ENCODE assay signal across 20 cellular contexts in the genomic region with DNA sequence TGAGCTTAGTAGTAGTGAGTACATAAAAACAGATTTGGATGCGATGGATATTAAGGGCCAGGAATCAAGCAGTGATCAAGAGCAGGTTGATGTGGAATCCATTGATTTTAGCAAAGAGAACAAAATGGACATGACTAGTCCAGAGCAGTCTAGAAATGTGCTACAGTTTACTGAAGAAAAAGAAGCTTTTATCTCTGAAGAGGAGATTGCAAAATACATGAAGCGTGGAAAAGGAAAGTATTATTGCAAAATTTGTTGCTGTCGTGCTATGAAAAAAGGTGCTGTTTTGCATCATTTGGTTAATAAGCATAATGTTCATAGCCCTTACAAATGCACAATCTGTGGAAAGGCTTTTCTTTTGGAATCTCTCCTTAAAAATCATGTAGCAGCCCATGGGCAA. TPM values are rescaled to one million over a fixed set of nuclear protein-coding genes. Genes with fewer than 3 reads are reported as not detected.
A peak's percentile ranks its signal among the peaks of the same experiment; 100 is the strongest.
DNase-seq lines count a peak whose midpoint lies in the region; ATAC-seq, FAIRE-seq and TF ChIP-seq lines count a peak whose summit lies in the region.
"Had no signal": no experiment of that assay in that cellular context is flagged by ENCODE, and none has a peak within 500 bp of the region (broad histone marks: within the 10 kb centered on the region; RNA-seq: fewer than 3 reads in every experiment).

No MANE protein-coding gene starts in this region.

- H4K20me1 ChIP-seq in HepG2 (ENCODE audit: insufficient read depth, low read length) (no peaks in the 10 kb centered on the region), K562 (replicated peaks; ENCODE audit: control insufficient read depth, insufficient read depth, low read length) (no peaks in the 10 kb centered on the region)

- 99% methylated on average over 3 of the region's 3 CpGs for WGBS in HepG2 (ENCODE audit: low lambda C conversion rate)
- 49% methylated on average over 3 of the region's 3 CpGs for WGBS in right lobe of liver (ENCODE audit: insufficient coverage, low coverage, low lambda C conversion rate, missing lambda C conversion rate)
- 78% methylated on average over 3 of the region's 3 CpGs for WGBS in K562 (ENCODE audit: insufficient coverage, low coverage, missing lambda C conversion rate)
- WGBS in mesendoderm (ENCODE audit: extremely low coverage, insufficient coverage, low lambda C conversion rate) = no CpG with 5 or more reads among the region's 3 CpGs

- no peak overlapping the region for H2BK5ac ChIP-seq in mesendoderm (ENCODE audit: low read length)

- peaks cover 5% of the 10 kb centered on the region for H3K9me1 ChIP-seq in K562 (ENCODE audit: control insufficient read depth, insufficient read depth, low read length)

- H3K18ac ChIP-seq in mesendoderm (ENCODE audit: low read length) = no peak overlapping the region

- no peak overlapping the region for H3K56ac ChIP-seq in mesendoderm (ENCODE audit: low read length)

- peaks cover 4% of the 10 kb centered on the region for H3K79me1 ChIP-seq in mesendoderm (ENCODE audit: low read length)

- CTCF ChIA-PET in HepG2 (lab: Yijun Ruan, JAX; ENCODE audit: low intra/inter-chr PET ratio, low total read pairs) = no interaction called here
- CTCF ChIA-PET in K562 (lab: Yijun Ruan, JAX; ENCODE audit: low intra/inter-chr PET ratio) = no interaction called here

- no TSS peak for BruUV-seq in HepG2 (replicated peaks; lab: Mats Ljungman, UMichigan)
- BruUV-seq in K562 (replicated peaks; lab: Mats Ljungman, UMichigan) = no TSS peak

- no peaks in the 10 kb centered on the region for H3K27me3 ChIP-seq in HepG2 (ENCODE audit: control insufficient read depth in 1 of 2, insufficient read depth in 2 of 2, low read length in 2 of 2)
- H3K27me3 ChIP-seq in right lobe of liver = no peaks in the 10 kb centered on the region
- no peaks in the 10 kb centered on the region for H3K27me3 ChIP-seq in K562 (ENCODE audit: control insufficient read depth in 2 of 2, insufficient read depth in 2 of 2, low read length in 2 of 2)
- no peaks in the 10 kb centered on the region for H3K27me3 ChIP-seq in HAP-1 (ENCODE audit: low read depth)
- H3K27me3 ChIP-seq in mesendoderm (ENCODE audit: insufficient read depth, low read length, poor library complexity) = no peaks in the 10 kb centered on the region
- H3K27me3 ChIP-seq: esophagus squamous epithelium, sigmoid colon had no signal

- H3K4me1 ChIP-seq in HepG2 (ENCODE audit: insufficient read depth, low read length) (no peaks in the 10 kb centered on the region), right lobe of liver (peaks cover 0 to 9% (median 3%) of the 10 kb centered on the region in 4 donors), K562 (replicated peaks in 1 of 2; ENCODE audit: control insufficient read depth in 2 of 2, insufficient read depth in 2 of 2, low read length in 2 of 2) (peaks cover 0 to 1% of the 10 kb centered on the region in 2 experiments; a peak in 3 of 5 replicates), HAP-1 (no peaks in the 10 kb centered on the region), mesendoderm (ENCODE audit: control insufficient read depth, low read depth, low read length) (no peaks in the 10 kb centered on the region)
- H3K4me1 ChIP-seq: parathyroid adenoma had no signal

- TF ChIP-seq POLR2A in HepG2 (IDR thresholded peaks at IDR 0.05; ENCODE audit: insufficient read depth in 1 of 2, low read depth in 2 of 2, low read length in 2 of 2) = no peak
- TF ChIP-seq POLR2A in right lobe of liver (IDR thresholded peaks at IDR 0.05) = no peak
- 0 out of 2 replicates have a peak, but pooled peaks have one; percentile 18 for TF ChIP-seq POLR2A in K562 (conservative IDR thresholded peaks at IDR 0.05)

- no peak overlapping the region for H2BK120ac ChIP-seq in mesendoderm (ENCODE audit: low read depth, low read length)

- peaks cover 16 to 51% of the 10 kb centered on the region in 2 experiments for H3K36me3 ChIP-seq in HepG2 (replicated peaks in 1 of 2; ENCODE audit: control insufficient read depth in 1 of 2, insufficient read depth in 2 of 2, low read length in 2 of 2)
- peaks cover 0 to 38% (median 24%) of the 10 kb centered on the region in 4 donors for H3K36me3 ChIP-seq in right lobe of liver
- peaks cover 66% of the 10 kb centered on the region for H3K36me3 ChIP-seq in K562 (ENCODE audit: control insufficient read depth, insufficient read depth, low read length)
- peaks cover 53% of the 10 kb centered on the region for H3K36me3 ChIP-seq in HAP-1 (replicated peaks)
- peaks cover 10% of the 10 kb centered on the region for H3K36me3 ChIP-seq in mesendoderm (ENCODE audit: control insufficient read depth, insufficient read depth, low read length)

- TF ChIP-seq RAD21 in HepG2 (CRISPR knock-in tag; IDR thresholded peaks at IDR 0.05) (no peak), K562 (CRISPR knock-in tag; conservative IDR thresholded peaks at IDR 0.05 in 1 of 2, IDR thresholded peaks at IDR 0.05 in 1 of 2) (no peak)

- H3K9ac ChIP-seq in HepG2 (ENCODE audit: insufficient read depth, low read depth, low read length) (no peak overlapping the region), K562 (ENCODE audit: insufficient read depth in 1 of 2, low read depth in 2 of 2, low read length in 2 of 2) (no peak overlapping the region), mesendoderm (ENCODE audit: low read length) (no peak overlapping the region)
- H3K9ac ChIP-seq: parathyroid adenoma had no signal

- intact Hi-C loops in HepG2 (cut with micrococcal nuclease; ENCODE audit: unreplicated experiment) = no loop called here
- intact Hi-C loops in right lobe of liver (cut with DNase I) = no loop called here
- intact Hi-C loops in K562 (cut with micrococcal nuclease) = no loop called here

- DNase-seq in HepG2 (ENCODE audit: low spot score) (no peak), right lobe of liver (no peak), NOMO-1 treated with DMSO at 0.1 percent for 48 hours (lab: John Stamatoyannopoulos, UW; ENCODE audit: unreplicated experiment) (peak; percentile 44), K562 (ENCODE audit: extremely low read depth in 1 of 4, low spot score in 3 of 4) (no peak), HAP-1 (ENCODE audit: low spot score in 2 of 2) (no peak), mesendoderm (no peak), nucleus accumbens (lab: John Stamatoyannopoulos, UW) (no peak)
- DNase-seq: activated CD4-positive, alpha-beta T cell treated with anti-CD3 and anti-CD28 coated beads, Interleukin-2, amount 50 U/mL, for 1 hour; CD8-positive, alpha-beta memory T cell; esophagus squamous epithelium; left cardiac atrium; naive thymus-derived CD8-positive, alpha-beta T cell; NCI-H2171 treated with DMSO at 0.1 percent for 48 hours; NCI-H69; OCI-M1; SHP77 treated with DMSO at 0.1 percent for 48 hours; sigmoid colon; T-helper 1 cell had no signal

- H2AK5ac ChIP-seq in mesendoderm (ENCODE audit: low read length) = no peak overlapping the region

- H3K4ac ChIP-seq in mesendoderm (ENCODE audit: low read depth, low read length) = no peak overlapping the region

- no peak for FAIRE-seq in HepG2 (lab: Jason Lieb, UNC)
- no peak for FAIRE-seq in K562 (lab: Jason Lieb, UNC)

- H2AFZ ChIP-seq in HepG2 (ENCODE audit: low read length) = no peak overlapping the region
- no peak overlapping the region for H2AFZ ChIP-seq in K562 (ENCODE audit: low read depth, low read length)
- H2AFZ ChIP-seq: parathyroid adenoma had no signal

- no peak for ATAC-seq in HepG2
- no peak for ATAC-seq in right lobe of liver
- no peak for ATAC-seq in K562
- ATAC-seq: activated naive CD4-positive, alpha-beta T cell treated with anti-CD3 and anti-CD28 coated beads, Interleukin-2, amount 50 U/mL, for 72 hours; naive thymus-derived CD8-positive, alpha-beta T cell had no signal

- H3K23ac ChIP-seq in mesendoderm (ENCODE audit: low read length) = no peak overlapping the region

- H3K4me3 ChIP-seq in HepG2 (replicated peaks in 1 of 3; ENCODE audit: insufficient read depth in 1 of 3, low read depth in 2 of 3, low read length in 3 of 3) (no peak overlapping the region), right lobe of liver (no peak overlapping the region), K562 (no peak overlapping the region), HAP-1 (no peak overlapping the region), mesendoderm (ENCODE audit: low read length) (no peak overlapping the region)
- H3K4me3 ChIP-seq: esophagus squamous epithelium, sigmoid colon had no signal

- in situ Hi-C loops in HepG2 (cut with HindIII; ENCODE audit: extremely low pct_ligation_motif_present, low pct_unique_long_range_greater_than_20kb) (no loop called here), K562 (cut with MboI) (no loop called here), HAP-1 (cut with MboI; ENCODE audit: low sequenced_read_pairs) (no loop called here)

- H3K79me2 ChIP-seq in HepG2 (ENCODE audit: insufficient read depth, low read length) = no peaks in the 10 kb centered on the region
- peaks cover 34% of the 10 kb centered on the region for H3K79me2 ChIP-seq in K562 (ENCODE audit: control insufficient read depth, insufficient read depth, low read length)
- no peaks in the 10 kb centered on the region for H3K79me2 ChIP-seq in mesendoderm (ENCODE audit: control insufficient read depth, insufficient read depth, low read length)
- H3K79me2 ChIP-seq: parathyroid adenoma had no signal

- H3K27ac ChIP-seq in HepG2 (ENCODE audit: extremely low read length, insufficient read depth, low read length) (no peak overlapping the region), right lobe of liver (no peak overlapping the region), K562 (ENCODE audit: extremely low read depth, low read depth, low read length) (no peak overlapping the region), mesendoderm (ENCODE audit: low read depth, low read length) (no peak overlapping the region)
- H3K27ac ChIP-seq: esophagus squamous epithelium, parathyroid adenoma, sigmoid colon had no signal

- no peak overlapping the region for H4K8ac ChIP-seq in mesendoderm (ENCODE audit: low read depth, low read length)

- H2BK15ac ChIP-seq in mesendoderm (replicated peaks; ENCODE audit: low read depth) = no peak overlapping the region

- H3K4me2 ChIP-seq in HepG2 (ENCODE audit: low read depth, low read length) (no peak overlapping the region), K562 (ENCODE audit: insufficient read depth, low read length) (no peak overlapping the region), mesendoderm (ENCODE audit: low read length) (no peak overlapping the region)

- H3K9me3 ChIP-seq in HepG2 (ENCODE audit: low read length) = no peaks in the 10 kb centered on the region
- no peaks in the 10 kb centered on the region for H3K9me3 ChIP-seq in right lobe of liver
- no peaks in the 10 kb centered on the region for H3K9me3 ChIP-seq in K562 (replicated peaks; ENCODE audit: control insufficient read depth, insufficient read depth, low read depth, low read length)
- no peaks in the 10 kb centered on the region for H3K9me3 ChIP-seq in HAP-1
- H3K9me3 ChIP-seq: esophagus squamous epithelium, sigmoid colon had no signal

- no peak for TF ChIP-seq CTCF in HepG2 (CRISPR knock-in tag; IDR thresholded peaks at IDR 0.05)
- no peak for TF ChIP-seq CTCF in right lobe of liver (IDR thresholded peaks at IDR 0.05)
- TF ChIP-seq CTCF in K562 (IDR thresholded peaks at IDR 0.05 in 2 of 3, conservative IDR thresholded peaks at IDR 0.05 in 1 of 3; ENCODE audit: insufficient read depth in 2 of 3, low read depth in 1 of 3, low read length in 3 of 3) = no peak

- H4K5ac ChIP-seq in mesendoderm (ENCODE audit: low read length) = no peak overlapping the region

- POLR2A ChIA-PET in HepG2 (lab: Yijun Ruan, JAX) = interaction anchor here (1.4 kb wide), 1 partner anchor 44 kb away, joined by 3 read pairs; the partner anchor contains the start of gene UPF3A
- POLR2A ChIA-PET in K562 (lab: Yijun Ruan, JAX) = interaction anchor here (0.6 to 2.5 kb wide), 2 partner anchors 8 to 44 kb away, joined by 3 to 6 read pairs; partner anchors contain the start of gene UPF3A

- no peak for TF ChIP-seq EP300 in HepG2 (IDR thresholded peaks at IDR 0.05; ENCODE audit: low read depth in 2 of 2, low read length in 2 of 2)
- no peak for TF ChIP-seq EP300 in HepG2 (CRISPR knock-in tag; IDR thresholded peaks at IDR 0.05; ENCODE audit: borderline replicate concordance)
- TF ChIP-seq EP300 in K562 (IDR thresholded peaks at IDR 0.05; ENCODE audit: low read length) = no peak

RNA-seq across cellular contexts. Expression of gene CHAMP1, which starts 11.4 kb away (rescaled TPM):
- total RNA-seq in HepG2 (2016; rRNA removed; fragmentation: Illumina TruSeq; extraction: Trizol) (9.7 and 14.6 TPM in 2 replicates), right lobe of liver (10 to 100 TPM; 10.3 to 17.5 (median 11.5) TPM), K562 (2014; rRNA removed) (15.3 and 16.6 TPM in 2 replicates), K562 (2014; rRNA removed; fragmentation: Illumina TruSeq; extraction: Trizol) (14.2 and 14.6 TPM in 2 replicates), K562 (2015; rRNA removed; fragmentation: Illumina TruSeq; extraction: Trizol) (11.7 and 13.4 TPM in 2 replicates), K562 (2021) (30.8 and 32.4 TPM in 2 replicates)
- total RNA-seq in HepG2 (2016; cell fraction: cytosol; rRNA removed; fragmentation: Illumina TruSeq; extraction: Trizol; ENCODE audit: low read depth) = 20.2 and 30.6 TPM in 2 replicates
- total RNA-seq in HepG2 (2016; cell fraction: insoluble cytoplasmic fraction; rRNA removed; fragmentation: Illumina TruSeq; extraction: Trizol) = 8.1 and 12.3 TPM in 2 replicates
- total RNA-seq in HepG2 (2016; cell fraction: membrane; rRNA removed; fragmentation: Illumina TruSeq; extraction: Trizol) = 22.3 and 23.9 TPM in 2 replicates
- 8.7 and 11.3 TPM in 2 replicates for total RNA-seq in HepG2 (2016; cell fraction: nucleus; rRNA removed; fragmentation: Illumina TruSeq; extraction: Trizol)
- polyA plus RNA-seq in HepG2 (2011; rRNA removed) (7.9 and 8.4 TPM in 2 replicates), K562 (2011; rRNA removed) (17.3 and 24.2 TPM in 2 replicates), K562 (2014; fragmentation: Illumina TruSeq; extraction: Trizol) (35.8 and 40.6 TPM in 2 replicates), K562 (2014; fragmentation: Nextera tagmentation; extraction: Ambion mirVana) (under 1 TPM; 0.70 to 0.84 TPM), K562 (2014; rRNA removed) (21.7 and 26.7 TPM in 2 replicates)
- 7.1 and 9.5 TPM in 2 replicates for polyA plus RNA-seq in HepG2 (2011; cell fraction: cytosol; rRNA removed)
- 7.5 and 7.6 TPM in 2 replicates for polyA plus RNA-seq in HepG2 (2011; cell fraction: nucleus; rRNA removed)
- 9.5 and 13.4 TPM in 2 replicates for polyA plus RNA-seq in HepG2 (2012)
- polyA plus RNA-seq in HepG2 (2016; cell fraction: cytosol; fragmentation: Illumina TruSeq; extraction: Trizol; ENCODE audit: low read depth) = 26.2 and 31.0 TPM in 2 replicates
- 26.0 and 33.1 TPM in 2 replicates for polyA plus RNA-seq in HepG2 (2016; cell fraction: insoluble cytoplasmic fraction; fragmentation: Illumina TruSeq; extraction: Trizol; ENCODE audit: low read depth)
- 16.6 and 17.8 TPM in 2 replicates for polyA plus RNA-seq in HepG2 (2016; cell fraction: membrane; fragmentation: Illumina TruSeq; extraction: Trizol; ENCODE audit: low read depth)
- polyA plus RNA-seq in HepG2 (2016; cell fraction: nucleus; fragmentation: Illumina TruSeq; extraction: Trizol; ENCODE audit: insufficient read depth, low read depth) = 25.6 and 26.9 TPM in 2 replicates
- polyA minus RNA-seq in HepG2 (2011; rRNA and poly(A)+ RNA removed; ENCODE audit: low replicate concordance) = 4.3 and 13.1 TPM in 2 replicates
- polyA minus RNA-seq in HepG2 (2011; cell fraction: cytosol; rRNA and poly(A)+ RNA removed) = 7.6 and 9.4 TPM in 2 replicates
- polyA minus RNA-seq in HepG2 (2011; cell fraction: nucleus; rRNA and poly(A)+ RNA removed) = 10.2 and 12.1 TPM in 2 replicates
- 20.2 and 38.7 TPM in 2 replicates for total RNA-seq in K562 (2011; cell fraction: chromatin; rRNA removed; ENCODE audit: low replicate concordance)
- 11.8 and 13.4 TPM in 2 replicates for total RNA-seq in K562 (2011; cell fraction: nucleolus; rRNA removed)
- total RNA-seq in K562 (2011; cell fraction: nucleoplasm; rRNA removed) = 25.7 and 37.6 TPM in 2 replicates
- 30.1 and 30.3 TPM in 2 replicates for polyA plus RNA-seq in K562 (2011; cell fraction: cytosol; rRNA removed)
- polyA plus RNA-seq in K562 (2011; cell fraction: nucleus; rRNA removed) = 18.4 and 22.0 TPM in 2 replicates
- polyA plus RNA-seq in K562 (2012) = 21.9 and 24.0 TPM in 2 replicates
- 14.3 and 17.2 TPM in 2 replicates for polyA minus RNA-seq in K562 (2011; rRNA and poly(A)+ RNA removed)
- polyA minus RNA-seq in K562 (2011; cell fraction: cytosol; rRNA and poly(A)+ RNA removed) = 14.4 and 16.6 TPM in 2 replicates
- polyA minus RNA-seq in K562 (2011; cell fraction: nucleus; rRNA and poly(A)+ RNA removed) = 12.0 and 13.0 TPM in 2 replicates
- 57.6 TPM for polyA plus RNA-seq in mesendoderm (2013, experiment 1 of 2)
- polyA plus RNA-seq in mesendoderm (2013, experiment 2 of 2) = 55.4 TPM

RNA-seq across cellular contexts. Expression of gene UPF3A, which starts 44.3 kb away (rescaled TPM):
- total RNA-seq in HepG2 (2016; rRNA removed; fragmentation: Illumina TruSeq; extraction: Trizol) = 50.5 and 63.8 TPM in 2 replicates
- total RNA-seq in HepG2 (2016; cell fraction: cytosol; rRNA removed; fragmentation: Illumina TruSeq; extraction: Trizol; ENCODE audit: low read depth) = 22.0 TPM in 2 replicates
- total RNA-seq in HepG2 (2016; cell fraction: insoluble cytoplasmic fraction; rRNA removed; fragmentation: Illumina TruSeq; extraction: Trizol) = 53.4 and 65.3 TPM in 2 replicates
- total RNA-seq in HepG2 (2016; cell fraction: membrane; rRNA removed; fragmentation: Illumina TruSeq; extraction: Trizol) = 40.3 and 41.6 TPM in 2 replicates
- total RNA-seq in HepG2 (2016; cell fraction: nucleus; rRNA removed; fragmentation: Illumina TruSeq; extraction: Trizol) = 56.7 and 60.9 TPM in 2 replicates
- polyA plus RNA-seq in HepG2 (2011; rRNA removed) = 46.7 and 60.2 TPM in 2 replicates
- polyA plus RNA-seq in HepG2 (2011; cell fraction: cytosol; rRNA removed) = 32.6 and 34.3 TPM in 2 replicates
- polyA plus RNA-seq in HepG2 (2011; cell fraction: nucleus; rRNA removed) = 66.5 and 88.8 TPM in 2 replicates
- polyA plus RNA-seq in HepG2 (2012) = 45.1 and 52.0 TPM in 2 replicates
- 26.0 and 27.5 TPM in 2 replicates for polyA plus RNA-seq in HepG2 (2016; cell fraction: cytosol; fragmentation: Illumina TruSeq; extraction: Trizol; ENCODE audit: low read depth)
- polyA plus RNA-seq in HepG2 (2016; cell fraction: insoluble cytoplasmic fraction; fragmentation: Illumina TruSeq; extraction: Trizol; ENCODE audit: low read depth) = 81.1 and 85.3 TPM in 2 replicates
- 38.1 and 40.9 TPM in 2 replicates for polyA plus RNA-seq in HepG2 (2016; cell fraction: membrane; fragmentation: Illumina TruSeq; extraction: Trizol; ENCODE audit: low read depth)
- 191 TPM in 2 replicates for polyA plus RNA-seq in HepG2 (2016; cell fraction: nucleus; fragmentation: Illumina TruSeq; extraction: Trizol; ENCODE audit: insufficient read depth, low read depth)
- 14.3 and 25.2 TPM in 2 replicates for polyA minus RNA-seq in HepG2 (2011; rRNA and poly(A)+ RNA removed; ENCODE audit: low replicate concordance)
- 10.4 and 12.0 TPM in 2 replicates for polyA minus RNA-seq in HepG2 (2011; cell fraction: cytosol; rRNA and poly(A)+ RNA removed)
- polyA minus RNA-seq in HepG2 (2011; cell fraction: nucleus; rRNA and poly(A)+ RNA removed) = 58.6 and 63.9 TPM in 2 replicates
- 10 to 100 TPM; 10.6 to 24.3 (median 14.8) TPM for total RNA-seq in right lobe of liver
- 115 and 227 TPM in 2 replicates for total RNA-seq in K562 (2011; cell fraction: chromatin; rRNA removed; ENCODE audit: low replicate concordance)
- 74.5 and 80.1 TPM in 2 replicates for total RNA-seq in K562 (2011; cell fraction: nucleolus; rRNA removed)
- total RNA-seq in K562 (2011; cell fraction: nucleoplasm; rRNA removed) = 135 and 213 TPM in 2 replicates
- total RNA-seq in K562 (2014; rRNA removed) = 36.2 and 57.8 TPM in 2 replicates
- 39.1 and 40.5 TPM in 2 replicates for total RNA-seq in K562 (2014; rRNA removed; fragmentation: Illumina TruSeq; extraction: Trizol)
- total RNA-seq in K562 (2015; rRNA removed; fragmentation: Illumina TruSeq; extraction: Trizol) = 44.2 and 48.2 TPM in 2 replicates
- total RNA-seq in K562 (2021) = 36.0 and 40.9 TPM in 2 replicates
- polyA plus RNA-seq in K562 (2011; rRNA removed) = 56.7 and 59.9 TPM in 2 replicates
- 27.1 and 32.5 TPM in 2 replicates for polyA plus RNA-seq in K562 (2011; cell fraction: cytosol; rRNA removed)
- polyA plus RNA-seq in K562 (2011; cell fraction: nucleus; rRNA removed) = 97.8 and 111 TPM in 2 replicates
- 50.7 and 62.2 TPM in 2 replicates for polyA plus RNA-seq in K562 (2012)
- polyA plus RNA-seq in K562 (2014; fragmentation: Illumina TruSeq; extraction: Trizol) = 56.1 and 64.8 TPM in 2 replicates
- 10 to 100 TPM; 15.6 to 17.5 TPM for polyA plus RNA-seq in K562 (2014; fragmentation: Nextera tagmentation; extraction: Ambion mirVana)
- polyA plus RNA-seq in K562 (2014; rRNA removed) = 64.1 and 76.5 TPM in 2 replicates
- 27.1 and 29.9 TPM in 2 replicates for polyA minus RNA-seq in K562 (2011; rRNA and poly(A)+ RNA removed)
- 13.0 and 14.2 TPM in 2 replicates for polyA minus RNA-seq in K562 (2011; cell fraction: cytosol; rRNA and poly(A)+ RNA removed)
- 38.2 and 48.3 TPM in 2 replicates for polyA minus RNA-seq in K562 (2011; cell fraction: nucleus; rRNA and poly(A)+ RNA removed)
- polyA plus RNA-seq in mesendoderm (2013, experiment 1 of 2) = 62.2 TPM
- 61.0 TPM for polyA plus RNA-seq in mesendoderm (2013, experiment 2 of 2)

Comparison
In these comparisons a context has a peak if more than half of its experiments do, and no peak if none do; other contexts are left out.
1. Of the 241 proteins assayed by ChIP-seq in both HepG2 and K562: peak only in HepG2: RBFOX2; only in K562: CEBPB and POLR2A; in both: none; in neither: 238.